Comparison of ENCODE assay signal across 13 cellular contexts in genomic region chr4:184421558-184422155, GRCh38. TPM values are rescaled to one million over a fixed set of nuclear protein-coding genes. Genes with fewer than 3 reads are reported as not detected.
DNase-seq lines count a peak whose midpoint lies in the region; ATAC-seq and FAIRE-seq lines count a peak whose summit lies in the region.
"Had no signal": no experiment of that assay in that cellular context is flagged by ENCODE, and none has a peak within 500 bp of the region (broad histone marks: within the 10 kb centered on the region; RNA-seq: fewer than 3 reads in every experiment).

No MANE protein-coding gene starts in this region.

- no peaks in the 10 kb centered on the region for H3K27me3 Mint-ChIP-seq in activated CD8-positive, alpha-beta memory T cell treated with anti-CD3 and anti-CD28 coated beads, Interleukin-2, amount 10 ng/mL, durations not matched to agents 7 days and 5 days
- H3K27me3 Mint-ChIP-seq in IgD-negative memory B cell = no peaks in the 10 kb centered on the region
- H3K27me3 Mint-ChIP-seq in activated naive CD4-positive, alpha-beta T cell treated with anti-CD3 and anti-CD28 coated beads, Interleukin-2, amount 50 U/mL, for 24 hours = no peaks in the 10 kb centered on the region
- H3K27me3 Mint-ChIP-seq in stimulated activated memory B cell treated with anti-CD40 and anti-IgM and Interleukin-4, amounts not matched to agents 10 μg/mL and 1 μg/mL and 100 μg/mL, for 72 hours = no peaks in the 10 kb centered on the region

- FAIRE-seq in urothelium cell line (lab: Jason Lieb, UNC) = no peak
- FAIRE-seq: kidney had no signal

- H3K27ac Mint-ChIP-seq in activated CD8-positive, alpha-beta memory T cell treated with anti-CD3 and anti-CD28 coated beads, Interleukin-2, amount 10 ng/mL, durations not matched to agents 7 days and 5 days = peak overlapping the region; percentile 95
- peak overlapping the region; percentile 82 to 87 (median 85) for H3K27ac Mint-ChIP-seq in IgD-negative memory B cell
- H3K27ac Mint-ChIP-seq in activated naive CD4-positive, alpha-beta T cell treated with anti-CD3 and anti-CD28 coated beads, Interleukin-2, amount 50 U/mL, for 24 hours = peak overlapping the region; percentile 53
- peak overlapping the region; percentile 87 for H3K27ac Mint-ChIP-seq in stimulated activated memory B cell treated with anti-CD40 and anti-IgM and Interleukin-4, amounts not matched to agents 10 μg/mL and 1 μg/mL and 100 μg/mL, for 72 hours

- H3K4me3 Mint-ChIP-seq in activated CD8-positive, alpha-beta memory T cell treated with anti-CD3 and anti-CD28 coated beads, Interleukin-2, amount 10 ng/mL, durations not matched to agents 7 days and 5 days = peak overlapping the region; percentile 65
- H3K4me3 Mint-ChIP-seq in IgD-negative memory B cell = peak overlapping the region; percentile 60 to 91 (median 76)
- H3K4me3 Mint-ChIP-seq in activated naive CD4-positive, alpha-beta T cell treated with anti-CD3 and anti-CD28 coated beads, Interleukin-2, amount 50 U/mL, for 24 hours = peak overlapping the region; percentile 30
- peak overlapping the region; percentile 37 for H3K4me3 Mint-ChIP-seq in stimulated activated memory B cell treated with anti-CD40 and anti-IgM and Interleukin-4, amounts not matched to agents 10 μg/mL and 1 μg/mL and 100 μg/mL, for 72 hours

- H3K4me1 Mint-ChIP-seq in activated CD8-positive, alpha-beta memory T cell treated with anti-CD3 and anti-CD28 coated beads, Interleukin-2, amount 10 ng/mL, durations not matched to agents 7 days and 5 days = peaks cover 78% of the 10 kb centered on the region
- H3K4me1 Mint-ChIP-seq in IgD-negative memory B cell = peaks cover 47 to 56% (median 54%) of the 10 kb centered on the region in 3 donors
- H3K4me1 Mint-ChIP-seq in activated naive CD4-positive, alpha-beta T cell treated with anti-CD3 and anti-CD28 coated beads, Interleukin-2, amount 50 U/mL, for 24 hours = peaks cover 80% of the 10 kb centered on the region
- H3K4me1 Mint-ChIP-seq in stimulated activated memory B cell treated with anti-CD40 and anti-IgM and Interleukin-4, amounts not matched to agents 10 μg/mL and 1 μg/mL and 100 μg/mL, for 72 hours = peaks cover 70% of the 10 kb centered on the region

- ATAC-seq in activated CD8-positive, alpha-beta memory T cell treated with anti-CD3 and anti-CD28 coated beads, Interleukin-2, amount 10 ng/mL, durations not matched to agents 7 days and 5 days = no peak
- peak; percentile 66 for ATAC-seq in stimulated activated memory B cell treated with anti-CD40 and anti-IgM and Interleukin-4, amounts not matched to agents 10 μg/mL and 1 μg/mL and 100 μg/mL, for 72 hours
- ATAC-seq in HG02610 (IDR thresholded peaks at IDR 0.05; ENCODE audit: unreplicated experiment) (no peak), GM21423 (IDR thresholded peaks at IDR 0.05; ENCODE audit: unreplicated experiment) (no peak)

- H3K36me3 Mint-ChIP-seq in activated CD8-positive, alpha-beta memory T cell treated with anti-CD3 and anti-CD28 coated beads, Interleukin-2, amount 10 ng/mL, durations not matched to agents 7 days and 5 days = peaks cover 72% of the 10 kb centered on the region
- peaks cover 10% of the 10 kb centered on the region for H3K36me3 Mint-ChIP-seq in IgD-negative memory B cell
- peaks cover 23% of the 10 kb centered on the region for H3K36me3 Mint-ChIP-seq in activated naive CD4-positive, alpha-beta T cell treated with anti-CD3 and anti-CD28 coated beads, Interleukin-2, amount 50 U/mL, for 24 hours
- H3K36me3 Mint-ChIP-seq in stimulated activated memory B cell treated with anti-CD40 and anti-IgM and Interleukin-4, amounts not matched to agents 10 μg/mL and 1 μg/mL and 100 μg/mL, for 72 hours = peaks cover 61% of the 10 kb centered on the region

- CTCF ChIA-PET in activated CD8-positive, alpha-beta memory T cell treated with anti-CD3 and anti-CD28 coated beads, Interleukin-2, amount 10 ng/mL, durations not matched to agents 7 days and 5 days (lab: Charles Lee) = interaction anchor here (1.3 to 3.3 kb wide), 7 partner anchors 9 to 170 kb away, joined by 3 to 15 read pairs (median 5); partner anchors contain the start of gene IRF2

- peaks cover 2% of the 10 kb centered on the region for H3K9me3 Mint-ChIP-seq in activated CD8-positive, alpha-beta memory T cell treated with anti-CD3 and anti-CD28 coated beads, Interleukin-2, amount 10 ng/mL, durations not matched to agents 7 days and 5 days (ENCODE audit: low read depth)
- peaks cover 0 to 4% (median 4%) of the 10 kb centered on the region in 3 donors for H3K9me3 Mint-ChIP-seq in IgD-negative memory B cell
- peaks cover 5% of the 10 kb centered on the region for H3K9me3 Mint-ChIP-seq in activated naive CD4-positive, alpha-beta T cell treated with anti-CD3 and anti-CD28 coated beads, Interleukin-2, amount 50 U/mL, for 24 hours
- H3K9me3 Mint-ChIP-seq in stimulated activated memory B cell treated with anti-CD40 and anti-IgM and Interleukin-4, amounts not matched to agents 10 μg/mL and 1 μg/mL and 100 μg/mL, for 72 hours = peaks cover 3% of the 10 kb centered on the region

- peak; percentile 67 for DNase-seq in activated CD8-positive, alpha-beta memory T cell treated with anti-CD3 and anti-CD28 coated beads, Interleukin-2, amount 10 ng/mL, durations not matched to agents 7 days and 5 days
- DNase-seq in activated CD8-positive, alpha-beta memory T cell treated with anti-CD3 and anti-CD28 coated beads, Interleukin-2, amount 50 U/mL, for 4 hours = no peak
- no peak for DNase-seq in urothelium cell line (ENCODE audit: low spot score)
- DNase-seq: foreskin melanocyte, kidney, NCI-H1048, sigmoid colon, WERI-Rb-1 had no signal

RNA-seq across cellular contexts. Expression of gene IRF2, which starts 52.7 kb away (rescaled TPM):
- 100 to 1,000 TPM in 1 of 2 experiments, 10 to 100 TPM in 1; 81.6 to 112 TPM for total RNA-seq in activated CD8-positive, alpha-beta memory T cell treated with anti-CD3 and anti-CD28 coated beads, Interleukin-2, amount 10 ng/mL, durations not matched to agents 7 days and 5 days
- 105 TPM for polyA plus RNA-seq in IgD-negative memory B cell
